Comparison of ENCODE assay signal across 1 cellular context in genomic region chr14:93928184-93929047, GRCh38.
TF ChIP-seq lines count a peak whose summit lies in the region.

No MANE protein-coding gene starts in this region.

TF ChIP-seq in GM23338, 12 proteins besides CTCF, POLR2A, EP300 and RAD21:
- TF ChIP-seq ZNF462 (CRISPR knock-in tag; IDR thresholded peaks at IDR 0.05) (no peak), REST (IDR thresholded peaks at IDR 0.05; ENCODE audit: unreplicated experiment) (peak; percentile 69)
